Comparison of ENCODE assay signal across 1 cellular context in genomic region chr10:71814923-71815411, GRCh38.
TF ChIP-seq lines count a peak whose summit lies in the region.

No MANE protein-coding gene starts in this region.

TF ChIP-seq in H1, 55 proteins besides CTCF, POLR2A, EP300 and RAD21:
- TF ChIP-seq CBX5 (IDR thresholded peaks at IDR 0.05; ENCODE audit: low read depth, low read length) (no peak), TEAD4 (IDR thresholded peaks at IDR 0.05; ENCODE audit: low read depth, low read length) (no peak), SUZ12 (IDR thresholded peaks at IDR 0.05; ENCODE audit: low read length) (no peak), POLR2AphosphoS5 (IDR thresholded peaks at IDR 0.05; ENCODE audit: low read depth, low read length) (peak; percentile 49; the same call in 1 of the 2 replicates)
- TF ChIP-seq, protein P1, sequence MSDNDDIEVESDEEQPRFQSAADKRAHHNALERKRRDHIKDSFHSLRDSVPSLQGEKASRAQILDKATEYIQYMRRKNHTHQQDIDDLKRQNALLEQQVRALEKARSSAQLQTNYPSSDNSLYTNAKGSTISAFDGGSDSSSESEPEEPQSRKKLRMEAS (IDR thresholded peaks at IDR 0.05), result peak; percentile 69
TF ChIP-seq in H1: peak in this region for 2.
